13 cellular contexts compared by ENCODE assay signal in genomic region chr15:93231261-93231939, GRCh38.
"Had no signal": no experiment of that assay in that cellular context is flagged by ENCODE, and none has a peak within 500 bp of the region (broad histone marks: within the 10 kb centered on the region; RNA-seq: fewer than 3 reads in every experiment).

No MANE protein-coding gene starts in this region.

- DNase-seq: activated CD4-positive, alpha-beta T cell treated with anti-CD3 and anti-CD28 coated beads, Interleukin-2, amount 10 ng/mL, durations not matched to agents 24 days and 14 days; activated CD4-positive, CD25-positive, alpha-beta regulatory T cell; activated naive CD4-positive, alpha-beta T cell treated with Interleukin-2 at 50 U/mL for 16 hours; esophagus squamous epithelium; left ventricle myocardium inferior; natural killer cell; nucleus accumbens; posterior cingulate gyrus; stimulated activated CD4-positive, alpha-beta T cell treated with anti-CD3 and anti-CD28 coated beads, Interleukin-2, amount 100 ng/mL, for 48 hours; stimulated activated naive B cell treated with anti-CD40 and anti-IgM and Interleukin-4, amounts not matched to agents 10 μg/mL and 1 μg/mL and 100 μg/mL, for 72 hours had no signal

- H3K4me1 ChIP-seq: esophagus squamous epithelium, left ventricle myocardium inferior had no signal

- H3K36me3 Mint-ChIP-seq: natural killer cell; stimulated activated naive B cell treated with anti-CD40 and anti-IgM and Interleukin-4, amounts not matched to agents 10 μg/mL and 1 μg/mL and 100 μg/mL, for 72 hours; type B pancreatic cell had no signal

- H3K27ac ChIP-seq: cardiac muscle cell, esophagus squamous epithelium, hepatocyte, left ventricle myocardium inferior had no signal

- H2AFZ ChIP-seq: hepatocyte had no signal

- H3K27ac Mint-ChIP-seq: activated CD4-positive, alpha-beta T cell treated with anti-CD3 and anti-CD28 coated beads, Interleukin-2, amount 10 ng/mL, durations not matched to agents 24 days and 14 days; natural killer cell; stimulated activated naive B cell treated with anti-CD40 and anti-IgM and Interleukin-4, amounts not matched to agents 10 μg/mL and 1 μg/mL and 100 μg/mL, for 72 hours; type B pancreatic cell had no signal

- ATAC-seq: stimulated activated naive B cell treated with anti-CD40 and anti-IgM and Interleukin-4, amounts not matched to agents 10 μg/mL and 1 μg/mL and 100 μg/mL, for 72 hours had no signal

- H3K27me3 ChIP-seq: cardiac muscle cell, esophagus squamous epithelium, hepatocyte had no signal

- H3K4me3 Mint-ChIP-seq: activated CD4-positive, alpha-beta T cell treated with anti-CD3 and anti-CD28 coated beads, Interleukin-2, amount 10 ng/mL, durations not matched to agents 24 days and 14 days; natural killer cell; stimulated activated naive B cell treated with anti-CD40 and anti-IgM and Interleukin-4, amounts not matched to agents 10 μg/mL and 1 μg/mL and 100 μg/mL, for 72 hours; type B pancreatic cell had no signal

- H3K36me3 ChIP-seq: cardiac muscle cell, esophagus squamous epithelium, left ventricle myocardium inferior had no signal

- H3K9me3 Mint-ChIP-seq: activated CD4-positive, alpha-beta T cell treated with anti-CD3 and anti-CD28 coated beads, Interleukin-2, amount 10 ng/mL, durations not matched to agents 24 days and 14 days; natural killer cell; stimulated activated naive B cell treated with anti-CD40 and anti-IgM and Interleukin-4, amounts not matched to agents 10 μg/mL and 1 μg/mL and 100 μg/mL, for 72 hours had no signal

- H3K4me3 ChIP-seq: cardiac muscle cell, esophagus squamous epithelium, hepatocyte, left ventricle myocardium inferior had no signal

- H3K4me2 ChIP-seq: hepatocyte had no signal

- H3K9me3 ChIP-seq: esophagus squamous epithelium, left ventricle myocardium inferior had no signal

- H3K79me2 ChIP-seq: hepatocyte had no signal
